Comparison of ENCODE assay signal across 9 cellular contexts in the genomic region with DNA sequence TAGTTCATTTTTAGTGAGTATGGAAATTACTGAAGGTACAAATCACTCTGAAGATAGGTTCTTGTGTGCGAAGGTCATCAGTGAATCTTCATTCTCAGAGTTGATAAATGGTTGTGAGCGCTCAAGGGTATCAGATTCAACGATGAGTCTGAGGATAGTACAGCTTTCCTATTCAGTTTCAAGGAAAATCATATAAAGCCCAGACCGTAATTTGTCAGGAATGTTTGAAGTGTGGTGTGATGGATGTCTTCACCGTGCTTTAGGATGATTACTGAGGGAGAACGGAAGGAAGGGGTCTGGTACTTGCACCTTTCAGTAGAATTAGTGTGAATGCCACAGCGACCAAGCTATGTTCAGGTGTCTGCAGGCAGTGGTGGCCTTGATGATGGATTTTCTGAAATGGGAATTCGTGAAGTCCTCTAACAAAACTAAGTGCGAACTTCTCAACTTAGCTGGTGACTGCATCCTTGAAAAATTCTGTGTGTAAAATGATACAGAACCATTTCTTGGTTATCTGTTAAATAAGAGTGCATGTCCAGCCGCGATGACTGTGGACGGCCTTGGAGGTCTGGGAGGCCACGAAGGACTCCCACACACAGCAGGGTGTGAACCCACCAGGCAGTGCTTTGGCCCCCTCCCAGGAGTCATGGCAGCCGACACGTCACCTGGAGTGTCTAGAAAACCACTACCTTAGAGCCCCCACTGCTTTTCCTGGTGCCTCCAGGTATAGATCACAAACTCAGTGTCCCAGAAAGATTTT. TPM values are rescaled to one million over a fixed set of nuclear protein-coding genes. Genes with fewer than 3 reads are reported as not detected.
DNase-seq lines count a peak whose midpoint lies in the region; ATAC-seq, FAIRE-seq and TF ChIP-seq lines count a peak whose summit lies in the region.
"Not testable (repeated sequence)": the region's sequence is repeated elsewhere in the genome, so short reads cannot be mapped to it uniquely, and the experiment has no call there.
"Had no signal": no experiment of that assay in that cellular context is flagged by ENCODE, and none has a peak within 500 bp of the region (broad histone marks: within the 10 kb centered on the region; RNA-seq: fewer than 3 reads in every experiment).

No MANE protein-coding gene starts in this region.

- H3K79me1 ChIP-seq in IMR-90 (ENCODE audit: low read depth in 1 of 2, low read length in 2 of 2): peaks cover 24 to 58% of the 10 kb centered on the region in 2 experiments
- not testable (repeated sequence) for H3K79me1 ChIP-seq in H1 (ENCODE audit: low read depth, low read length)

- H3K18ac ChIP-seq in IMR-90 (ENCODE audit: low read depth, low read length); H1 (ENCODE audit: extremely low read depth, low read length): not testable (repeated sequence)

- DNase-seq in A549 (ENCODE audit: low read depth in 1 of 2, low spot score in 1 of 2); IMR-90; astrocyte (ENCODE audit: low read depth); H1 (ENCODE audit: low read depth in 1 of 2, low spot score in 2 of 2); keratinocyte (ENCODE audit: low read depth, low spot score): not testable (repeated sequence)
- peak; percentile 29 for DNase-seq in RWPE2 (ENCODE audit: low spot score)
- DNase-seq in mesenteric fat pad (ENCODE audit: low spot score): peak; percentile 55
- peak; percentile 23 for DNase-seq in testis

- FAIRE-seq in A549 (lab: Jason Lieb, UNC): peak; percentile 54
- FAIRE-seq in astrocyte (lab: Jason Lieb, UNC): peak; percentile 32
- peak; percentile 58 for FAIRE-seq in H1 (lab: Jason Lieb, UNC)
- peak; percentile 26 for FAIRE-seq in keratinocyte (lab: Jason Lieb, UNC)

- not testable (repeated sequence) for H3K23ac ChIP-seq in IMR-90 (ENCODE audit: low read depth, low read length); H1 (ENCODE audit: insufficient read length)

- H3K9me3 ChIP-seq in A549; IMR-90 (ENCODE audit: control insufficient read depth, insufficient read depth, low read length); RWPE2 (ENCODE audit: severe bottlenecking); astrocyte (ENCODE audit: insufficient read depth, low read depth, low read length); H1 (ENCODE audit: insufficient read depth in 2 of 2, low read depth in 1 of 2, low read length in 1 of 2); keratinocyte (ENCODE audit: control insufficient read depth, low read depth, low read length); testis: not testable (repeated sequence)

- not testable (repeated sequence) for H3K56ac ChIP-seq in IMR-90 (ENCODE audit: extremely low read depth, insufficient read depth, low read length); H1 (replicated peaks; ENCODE audit: insufficient read length, low read depth, low read length)

- H3K4me3 Mint-ChIP-seq in astrocyte (ENCODE audit: unreplicated experiment): not testable (repeated sequence)

- not testable (repeated sequence) for H3K9me3 Mint-ChIP-seq in astrocyte (ENCODE audit: unreplicated experiment)

- TF ChIP-seq CTCF in A549 (IDR thresholded peaks at IDR 0.05); IMR-90 (conservative IDR thresholded peaks at IDR 0.05; ENCODE audit: low read depth, low read length); RWPE2 (IDR thresholded peaks at IDR 0.05; ENCODE audit: poor library complexity, severe bottlenecking); astrocyte (IDR thresholded peaks at IDR 0.05; ENCODE audit: insufficient read depth, low read depth, low read length); H1 (IDR thresholded peaks at IDR 0.05; ENCODE audit: control extremely low read depth in 1 of 3, insufficient read depth in 1 of 3, low read depth in 1 of 3, low read length in 3 of 3); keratinocyte (optimal IDR thresholded peaks at IDR 0.05 in 1 of 3, IDR thresholded peaks at IDR 0.05 in 1 of 3, conservative IDR thresholded peaks at IDR 0.05 in 1 of 3; ENCODE audit: extremely low read depth in 1 of 3, insufficient read depth in 2 of 3, low read length in 3 of 3); testis (IDR thresholded peaks at IDR 0.05): not testable (repeated sequence)

- H3K36me3 ChIP-seq in IMR-90 (ENCODE audit: control insufficient read depth, insufficient read depth, low read length) (peaks cover 22% of the 10 kb centered on the region), RWPE2 (ENCODE audit: low read depth) (peaks cover 22% of the 10 kb centered on the region), keratinocyte (ENCODE audit: control insufficient read depth in 2 of 2, extremely low read depth in 1 of 2, insufficient read depth in 2 of 2, low read length in 2 of 2) (peaks cover 8 to 14% of the 10 kb centered on the region in 2 experiments)
- H3K36me3 ChIP-seq in astrocyte (ENCODE audit: insufficient read depth, low read length); H1 (ENCODE audit: control insufficient read depth in 2 of 4, insufficient read depth in 4 of 4, low read length in 3 of 4); testis (ENCODE audit: low read depth, missing control alignments): not testable (repeated sequence)

- not testable (repeated sequence) for H2BK5ac ChIP-seq in IMR-90 (ENCODE audit: low read depth, low read length, poor library complexity, severe bottlenecking); H1 (ENCODE audit: low read depth, low read length)

- not testable (repeated sequence) for H3K4me1 Mint-ChIP-seq in astrocyte (ENCODE audit: low read depth, unreplicated experiment)

- H4K91ac ChIP-seq in IMR-90 (ENCODE audit: insufficient read depth, low read depth, low read length); H1 (replicated peaks; ENCODE audit: insufficient read length, low read length): not testable (repeated sequence)

- not testable (repeated sequence) for H3K23me2 ChIP-seq in H1 (ENCODE audit: low read depth, low read length)

- not testable (repeated sequence) for H3K27ac ChIP-seq in A549; IMR-90 (ENCODE audit: insufficient read depth, low read length); RWPE2 (ENCODE audit: poor library complexity, severe bottlenecking); astrocyte (ENCODE audit: low read depth, low read length); H1 (ENCODE audit: low read depth, low read length); keratinocyte (ENCODE audit: control insufficient read depth, insufficient read depth, low read length); testis

- H3K27me3 Mint-ChIP-seq in astrocyte (ENCODE audit: low read depth, unreplicated experiment): not testable (repeated sequence)

- TF ChIP-seq EP300 in A549 (IDR thresholded peaks at IDR 0.05); H1 (IDR thresholded peaks at IDR 0.05; ENCODE audit: borderline replicate concordance in 1 of 2, low read depth in 2 of 2, low read length in 2 of 2): not testable (repeated sequence)

- H3K9me1 ChIP-seq in IMR-90 (ENCODE audit: insufficient read depth, low read length): peaks cover 11% of the 10 kb centered on the region; the same call in 1 of the 2 replicates
- H3K9me1 ChIP-seq in keratinocyte (ENCODE audit: control insufficient read depth, extremely low read depth, insufficient read depth, low read length): not testable (repeated sequence)

- BruUV-seq in IMR-90 (replicated peaks; lab: Mats Ljungman, UMichigan): not testable (repeated sequence)

- intact Hi-C loops in IMR-90 (cut with micrococcal nuclease); testis (cut with DNase I; ENCODE audit: low total_unique reads): not testable (repeated sequence)

- not testable (repeated sequence) for H2AFZ ChIP-seq in IMR-90 (replicated peaks; ENCODE audit: low read length, poor library complexity); astrocyte (ENCODE audit: low read depth, low read length); H1 (ENCODE audit: low read length); keratinocyte (ENCODE audit: control insufficient read depth, low read length)

- H2AK9ac ChIP-seq in IMR-90 (replicated peaks; ENCODE audit: low read depth, low read length, poor library complexity): not testable (repeated sequence)

- not testable (repeated sequence) for H3K4ac ChIP-seq in IMR-90 (ENCODE audit: low read depth, low read length); H1 (replicated peaks; ENCODE audit: insufficient read length, low read depth, low read length)

- H2BK15ac ChIP-seq in IMR-90 (ENCODE audit: low read depth, low read length); H1 (ENCODE audit: low read length): not testable (repeated sequence)

- H3K4me1 ChIP-seq in A549; IMR-90 (ENCODE audit: control insufficient read depth, insufficient read depth, low read length); RWPE2 (ENCODE audit: insufficient read depth, poor library complexity, severe bottlenecking); astrocyte (ENCODE audit: insufficient read depth, low read length); keratinocyte (ENCODE audit: control insufficient read depth, extremely low read depth, insufficient read depth, low read length); testis: not testable (repeated sequence)
- peaks cover 0 to 10% (median 5%) of the 10 kb centered on the region in 4 experiments; a peak in 3 of 7 replicates for H3K4me1 ChIP-seq in H1 (replicated peaks in 1 of 4; ENCODE audit: control insufficient read depth in 3 of 4, insufficient read depth in 4 of 4, low read length in 3 of 4)

- dilution Hi-C loops in IMR-90 (cut with HindIII; ENCODE audit: low sequenced_read_pairs, unreplicated experiment); keratinocyte (cut with MboI; ENCODE audit: extremely low pct_ligation_motif_present, low sequenced_read_pairs): not testable (repeated sequence)

- H3K9ac ChIP-seq in IMR-90 (ENCODE audit: low read depth, low read length); astrocyte (ENCODE audit: low read length); H1 (replicated peaks in 1 of 4; ENCODE audit: extremely low read depth in 1 of 4, low read depth in 3 of 4, low read length in 3 of 4); keratinocyte (ENCODE audit: control insufficient read depth, extremely low read depth, insufficient read depth, low read length): not testable (repeated sequence)

- TF ChIP-seq RAD21 in A549 (conservative IDR thresholded peaks at IDR 0.05 in 1 of 2, IDR thresholded peaks at IDR 0.05 in 1 of 2); IMR-90 (IDR thresholded peaks at IDR 0.05; ENCODE audit: low read length); H1 (IDR thresholded peaks at IDR 0.05 in 1 of 2, conservative IDR thresholded peaks at IDR 0.05 in 1 of 2; ENCODE audit: low read depth in 2 of 2, low read length in 2 of 2): not testable (repeated sequence)

- H4K20me1 ChIP-seq in IMR-90 (ENCODE audit: insufficient read depth, low read length) (peaks cover 84% of the 10 kb centered on the region), astrocyte (ENCODE audit: insufficient read depth, low read length) (peaks cover 79% of the 10 kb centered on the region), keratinocyte (ENCODE audit: control insufficient read depth, extremely low read depth, insufficient read depth, low read length) (peaks cover 12% of the 10 kb centered on the region)
- not testable (repeated sequence) for H4K20me1 ChIP-seq in H1 (replicated peaks in 1 of 2; ENCODE audit: control insufficient read depth in 1 of 2, insufficient read depth in 2 of 2, low read length in 2 of 2)

- not testable (repeated sequence) for H4K5ac ChIP-seq in IMR-90 (ENCODE audit: low read depth, low read length); H1 (ENCODE audit: insufficient read length, low read depth, low read length)

- CTCF ChIA-PET in A549 (lab: Yijun Ruan, JAX); IMR-90 (lab: Yijun Ruan, JAX): not testable (repeated sequence)
- CTCF ChIA-PET in H1 (lab: Charles Lee; ENCODE audit: partially characterized antibody): interaction anchor here (1.7 to 2.1 kb wide), 3 partner anchors 8 to 19 kb away, joined by 3 to 8 read pairs (median 6); no protein-coding TSS in a partner anchor

- H2BK20ac ChIP-seq in IMR-90 (ENCODE audit: low read depth, low read length); H1 (ENCODE audit: low read length): not testable (repeated sequence)

- H3K27me3 ChIP-seq in IMR-90 (ENCODE audit: control insufficient read depth, insufficient read depth, low read length); RWPE2 (ENCODE audit: insufficient read depth, poor library complexity, severe bottlenecking); astrocyte (ENCODE audit: insufficient read depth, low read length); H1 (replicated peaks in 1 of 4; ENCODE audit: control insufficient read depth in 3 of 4, extremely low read depth in 1 of 4, insufficient read depth in 3 of 4, low read length in 3 of 4); keratinocyte (ENCODE audit: control insufficient read depth, extremely low read depth, insufficient read depth, low read length); testis: not testable (repeated sequence)

- H3K4me2 ChIP-seq in A549; IMR-90 (ENCODE audit: low read depth, low read length); astrocyte (ENCODE audit: low read length); H1 (ENCODE audit: insufficient read depth in 1 of 2, low read depth in 2 of 2, low read length in 2 of 2); keratinocyte (ENCODE audit: control insufficient read depth, extremely low read depth, insufficient read depth, low read depth, low read length): not testable (repeated sequence)

- H2BK120ac ChIP-seq in IMR-90 (ENCODE audit: low read depth, low read length); H1 (replicated peaks; ENCODE audit: low read depth, low read length): not testable (repeated sequence)

- not testable (repeated sequence) for H3K14ac ChIP-seq in IMR-90 (replicated peaks; ENCODE audit: low read depth, low read length); H1 (ENCODE audit: insufficient read length)

- POLR2A ChIA-PET in A549 (lab: Yijun Ruan, JAX) (interaction anchor here (1.3 kb wide), 1 partner anchor 33 kb away, joined by 3 read pairs; no protein-coding TSS in a partner anchor), H1 (lab: Charles Lee; ENCODE audit: partially characterized antibody) (interaction anchor here (1.3 kb wide), 1 partner anchor 9 kb away, joined by 8 read pairs; no protein-coding TSS in a partner anchor)
- POLR2A ChIA-PET in IMR-90 (lab: Charles Lee; ENCODE audit: unreplicated experiment): not testable (repeated sequence)

- not testable (repeated sequence) for H4K8ac ChIP-seq in IMR-90 (ENCODE audit: low read depth in 2 of 2, low read length in 2 of 2); H1 (ENCODE audit: extremely low read depth, insufficient read depth, low read length)

- H2BK12ac ChIP-seq in H1 (ENCODE audit: low read depth, low read length): not testable (repeated sequence)

- peaks cover 17% of the 10 kb centered on the region for H3K36me3 Mint-ChIP-seq in astrocyte (ENCODE audit: low read depth, unreplicated experiment)

- not testable (repeated sequence) for H3K27ac Mint-ChIP-seq in astrocyte (ENCODE audit: unreplicated experiment)

- WGBS in A549 (ENCODE audit: missing lambda C conversion rate): 88% methylated on average over 14 of the region's 15 CpGs
- 87% methylated on average over 3 of the region's 15 CpGs; no CpG with 5 or more reads in 1 of the 2 experiments for WGBS in IMR-90 (ENCODE audit: extremely low coverage in 2 of 2, insufficient read length in 1 of 2), 2 experiments
- WGBS in H1 (ENCODE audit: extremely low coverage in 1 of 2, insufficient coverage in 1 of 2, insufficient read length in 1 of 2, insufficient replicate concordance in 2 of 2, low coverage in 1 of 2, low lambda C conversion rate in 2 of 2, missing lambda C conversion rate in 1 of 2), 2 experiments: 90% methylated on average over 13 of the region's 15 CpGs; no CpG with 5 or more reads in 1 of the 2 experiments
- 62 to 81% methylated on average over 10 to 15 of the region's 15 CpGs for WGBS in testis, 2 donors

- in situ Hi-C loops in IMR-90 (cut with MboI; ENCODE audit: low sequenced_read_pairs): not testable (repeated sequence)

- not testable (repeated sequence) for TF ChIP-seq POLR2A in A549 (IDR thresholded peaks at IDR 0.05; ENCODE audit: low read length); IMR-90 (IDR thresholded peaks at IDR 0.05; ENCODE audit: low read depth, low read length); H1 (IDR thresholded peaks at IDR 0.05; ENCODE audit: control extremely low read depth in 1 of 2, low read depth in 2 of 2, low read length in 2 of 2); testis (IDR thresholded peaks at IDR 0.05)

- not testable (repeated sequence) for ATAC-seq in A549; RWPE2 (ENCODE audit: low read depth)
- peak; percentile 27; the same call in 1 of the 2 replicates for ATAC-seq in IMR-90 (ENCODE audit: low read depth)

- H2AK5ac ChIP-seq in IMR-90 (ENCODE audit: low read depth, low read length); H1 (ENCODE audit: low read depth, low read length): not testable (repeated sequence)

- H3K79me2 ChIP-seq in astrocyte (ENCODE audit: insufficient read depth, low read length) (peaks cover 29% of the 10 kb centered on the region), H1 (ENCODE audit: control insufficient read depth in 1 of 2, insufficient read depth in 2 of 2, low read length in 2 of 2) (peaks cover 0 to 10% of the 10 kb centered on the region in 2 experiments; a peak in 1 of 4 replicates), keratinocyte (ENCODE audit: control insufficient read depth, insufficient read depth, low read length) (peaks cover 37% of the 10 kb centered on the region)

- H3K4me3 ChIP-seq in A549; IMR-90 (ENCODE audit: insufficient read depth, low read depth, low read length); RWPE2 (ENCODE audit: severe bottlenecking); astrocyte (ENCODE audit: insufficient read depth, low read depth, low read length); H1 (ENCODE audit: extremely low read depth in 1 of 4, insufficient read depth in 2 of 4, low read depth in 3 of 4, low read length in 4 of 4); keratinocyte (ENCODE audit: control insufficient read depth in 2 of 3, extremely low read depth in 1 of 3, insufficient read depth in 2 of 3, low read depth in 1 of 3, low read length in 3 of 3); testis: not testable (repeated sequence)

RNA-seq across cellular contexts. Expression of a gene that starts 18.0 kb away (rescaled TPM):
- 1.2 and 1.4 TPM in 2 replicates for polyA plus RNA-seq in A549 (2011; rRNA removed)
- 2.2 and 3.8 TPM in 2 replicates for polyA plus RNA-seq in A549 (2012; cell fraction: cytosol; rRNA removed)
- polyA plus RNA-seq in A549 (2012; cell fraction: nucleus; rRNA removed): 7.3 and 7.8 TPM in 2 replicates
- 1.7 to 2.3 TPM (median 1.8 TPM) in 3 replicates for polyA plus RNA-seq in A549 (2017; fragmentation: RNase III; extraction: RNeasy Plus Mini Kit Qiagen cat#74134 plus additional on column Dnase treatment)
- polyA minus RNA-seq in A549 (2011; rRNA and poly(A)+ RNA removed): 0.70 and 1.5 TPM in 2 replicates
- 15.6 and 16.7 TPM in 2 replicates for total RNA-seq in IMR-90 (2012; rRNA removed)
- 36.1 and 37.1 TPM in 2 replicates for polyA plus RNA-seq in IMR-90 (2012; rRNA removed)
- 24.9 and 33.9 TPM in 2 replicates for polyA plus RNA-seq in IMR-90 (2012; cell fraction: cytosol; rRNA removed)
- polyA plus RNA-seq in IMR-90 (2012; cell fraction: nucleus; rRNA removed; ENCODE audit: low replicate concordance): 77.0 and 141 TPM in 2 replicates
- total RNA-seq in astrocyte: 8.6 and 10.5 TPM in 2 replicates
- 0.80 and 1.4 TPM in 2 replicates for total RNA-seq in H1 (2021; fragmentation: NEBNext Ultra II Directional; extraction: Animal tissue kit (Norgen Biotek cat#: 25700))
- 0.41 and 0.97 TPM in 2 replicates for polyA plus RNA-seq in H1 (2011; rRNA removed)
- polyA plus RNA-seq in H1 (2011; cell fraction: cytosol; rRNA removed): 0.72 TPM
- polyA plus RNA-seq in H1 (2011; cell fraction: nucleus; rRNA removed): 3.3 TPM
- polyA plus RNA-seq in H1 (2012, experiment 1 of 2): 0.36 to 0.64 TPM (median 0.48 TPM) in 4 replicates
- 0.49 TPM for polyA plus RNA-seq in H1 (2012, experiment 2 of 2)
- polyA plus RNA-seq in H1 (2013, experiment 1 of 2): 0.28 TPM
- 0.15 TPM for polyA plus RNA-seq in H1 (2013, experiment 2 of 2)
- 0.49 and 0.50 TPM in 2 replicates for polyA minus RNA-seq in H1 (2011; rRNA and poly(A)+ RNA removed)
- 0.66 TPM for polyA minus RNA-seq in H1 (2011; cell fraction: cytosol; rRNA and poly(A)+ RNA removed)
- polyA minus RNA-seq in H1 (2011; cell fraction: nucleus; rRNA and poly(A)+ RNA removed): 1.5 TPM
- 0.23 to 0.51 TPM (median 0.24 TPM) in 3 replicates for polyA plus RNA-seq in keratinocyte
- polyA plus RNA-seq in keratinocyte (2011; ENCODE audit: low read depth): 0.40 TPM
- polyA plus RNA-seq in keratinocyte (2011; cell fraction: cytosol; rRNA removed): 0.16 and 0.26 TPM in 2 replicates
- polyA plus RNA-seq in keratinocyte (2011; cell fraction: nucleus; rRNA removed): 0.61 and 0.84 TPM in 2 replicates
- 0.59 and 0.64 TPM in 2 replicates for polyA plus RNA-seq in keratinocyte (2012; ENCODE audit: low replicate concordance)
- 0.20 to 0.59 TPM (median 0.42 TPM) in 3 replicates for polyA minus RNA-seq in keratinocyte
- polyA minus RNA-seq in keratinocyte (2011; cell fraction: cytosol; rRNA and poly(A)+ RNA removed): 0.38 TPM
- 0.32 and 2.1 TPM in 2 replicates for polyA minus RNA-seq in keratinocyte (2011; cell fraction: nucleus; rRNA and poly(A)+ RNA removed)
- 4.5 TPM for total RNA-seq in mesenteric fat pad
- 10 to 100 TPM; 36.9 to 43.4 TPM for total RNA-seq in testis
- 68.5 TPM for polyA plus RNA-seq in testis (ENCODE audit: insufficient read depth, low read depth, low replicate concordance)
- polyA plus RNA-seq: CD8-positive, alpha-beta memory T cell had no signal

RNA-seq across cellular contexts. Expression of a gene that starts 32.1 kb away (rescaled TPM):
- polyA plus RNA-seq in A549 (2011; rRNA removed): 234 and 273 TPM in 2 replicates
- polyA plus RNA-seq in A549 (2012; cell fraction: cytosol; rRNA removed): 336 and 362 TPM in 2 replicates
- polyA plus RNA-seq in A549 (2012; cell fraction: nucleus; rRNA removed): 211 and 239 TPM in 2 replicates
- 174 to 184 TPM (median 174 TPM) in 3 replicates for polyA plus RNA-seq in A549 (2017; fragmentation: RNase III; extraction: RNeasy Plus Mini Kit Qiagen cat#74134 plus additional on column Dnase treatment)
- polyA minus RNA-seq in A549 (2011; rRNA and poly(A)+ RNA removed): 106 and 151 TPM in 2 replicates
- total RNA-seq in IMR-90 (2012; rRNA removed): 158 and 168 TPM in 2 replicates
- 198 and 212 TPM in 2 replicates for polyA plus RNA-seq in IMR-90 (2012; rRNA removed)
- 189 and 290 TPM in 2 replicates for polyA plus RNA-seq in IMR-90 (2012; cell fraction: cytosol; rRNA removed)
- polyA plus RNA-seq in IMR-90 (2012; cell fraction: nucleus; rRNA removed; ENCODE audit: low replicate concordance): 198 and 241 TPM in 2 replicates
- total RNA-seq in astrocyte: 99.1 and 99.6 TPM in 2 replicates
- 73.8 and 74.2 TPM in 2 replicates for total RNA-seq in H1 (2021; fragmentation: NEBNext Ultra II Directional; extraction: Animal tissue kit (Norgen Biotek cat#: 25700))
- polyA plus RNA-seq in H1 (2011; rRNA removed): 150 and 193 TPM in 2 replicates
- 191 TPM for polyA plus RNA-seq in H1 (2011; cell fraction: cytosol; rRNA removed)
- 139 TPM for polyA plus RNA-seq in H1 (2011; cell fraction: nucleus; rRNA removed)
- polyA plus RNA-seq in H1 (2012, experiment 1 of 2): 119 to 129 TPM (median 120 TPM) in 4 replicates
- 43.2 TPM for polyA plus RNA-seq in H1 (2012, experiment 2 of 2)
- polyA plus RNA-seq in H1 (2013, experiment 1 of 2): 56.0 TPM
- polyA plus RNA-seq in H1 (2013, experiment 2 of 2): 59.2 TPM
- 122 and 146 TPM in 2 replicates for polyA minus RNA-seq in H1 (2011; rRNA and poly(A)+ RNA removed)
- 59.1 TPM for polyA minus RNA-seq in H1 (2011; cell fraction: cytosol; rRNA and poly(A)+ RNA removed)
- polyA minus RNA-seq in H1 (2011; cell fraction: nucleus; rRNA and poly(A)+ RNA removed): 53.7 TPM
- 276 to 329 TPM (median 309 TPM) in 3 replicates for polyA plus RNA-seq in keratinocyte
- 118 TPM for polyA plus RNA-seq in keratinocyte (2011; ENCODE audit: low read depth)
- polyA plus RNA-seq in keratinocyte (2011; cell fraction: cytosol; rRNA removed): 264 and 313 TPM in 2 replicates
- 201 and 202 TPM in 2 replicates for polyA plus RNA-seq in keratinocyte (2011; cell fraction: nucleus; rRNA removed)
- polyA plus RNA-seq in keratinocyte (2012; ENCODE audit: low replicate concordance): 192 and 230 TPM in 2 replicates
- 225 to 246 TPM (median 233 TPM) in 3 replicates for polyA minus RNA-seq in keratinocyte
- polyA minus RNA-seq in keratinocyte (2011; cell fraction: cytosol; rRNA and poly(A)+ RNA removed): 130 TPM
- polyA minus RNA-seq in keratinocyte (2011; cell fraction: nucleus; rRNA and poly(A)+ RNA removed): 51.4 and 70.7 TPM in 2 replicates
- total RNA-seq in mesenteric fat pad: 66.7 TPM
- total RNA-seq in testis: 100 to 1,000 TPM; 100 to 123 TPM
- 102 TPM for polyA plus RNA-seq in testis (ENCODE audit: insufficient read depth, low read depth, low replicate concordance)
